Comparison of ENCODE assay signal across 8 cellular contexts in the genomic region with DNA sequence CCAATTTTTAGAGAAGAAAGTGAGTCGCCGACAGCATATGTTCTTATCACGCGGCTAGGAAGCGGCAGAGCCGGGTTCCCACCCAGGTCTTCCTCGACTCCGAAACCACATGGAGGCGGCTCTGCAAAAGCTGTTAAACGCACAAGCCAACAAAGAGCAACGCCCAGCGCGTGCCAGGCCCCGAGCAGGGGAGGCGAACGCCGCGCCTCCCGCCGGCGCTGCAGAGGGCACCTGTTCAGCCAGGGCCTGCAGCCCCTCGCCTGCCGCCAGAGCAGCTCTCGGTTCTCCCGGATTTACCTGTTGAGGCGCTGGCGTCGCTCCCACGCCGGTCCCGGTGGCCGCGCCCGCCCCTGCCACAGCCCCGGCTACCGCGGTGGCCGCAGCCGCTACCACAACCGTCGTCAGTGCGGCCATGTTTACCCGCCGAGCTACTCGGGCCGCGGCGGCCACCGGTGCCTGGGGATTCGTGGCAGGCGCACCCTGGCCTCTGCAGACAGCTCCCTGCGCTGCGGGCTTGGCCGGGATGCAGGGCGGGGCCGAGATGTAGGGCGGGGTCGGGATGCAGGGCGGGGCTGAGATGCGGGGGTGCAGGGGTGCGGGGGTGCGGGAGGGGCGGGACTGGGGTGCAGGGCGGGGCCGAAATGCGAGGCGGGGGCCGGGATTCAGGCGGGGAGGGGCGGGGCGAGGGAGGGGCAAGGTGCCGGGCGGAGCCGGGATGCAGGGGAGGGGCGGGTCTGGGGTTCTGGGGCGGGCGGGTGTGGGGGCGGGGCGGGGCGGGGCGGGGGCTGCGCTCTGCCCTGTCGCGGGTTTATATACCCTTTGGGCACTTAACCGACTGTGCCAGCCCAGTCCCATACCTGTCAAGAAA. TPM values are rescaled to one million over a fixed set of nuclear protein-coding genes. Genes with fewer than 3 reads are reported as not detected.
DNase-seq lines count a peak whose midpoint lies in the region; ATAC-seq and TF ChIP-seq lines count a peak whose summit lies in the region.

TSS of gene CCDC112 (minus strand) at position 525 of the 868 bp plus-strand sequence. CDS start at position 414, 111 bp downstream.

- no peak within 1 kb of the TSS for H2BK12ac ChIP-seq in trophoblast cell (ENCODE audit: low read length)

- H2BK5ac ChIP-seq in trophoblast cell (ENCODE audit: low read depth, low read length, poor library complexity) = no peak within 1 kb of the TSS

- H3K79me1 ChIP-seq in trophoblast cell (ENCODE audit: low read length) = no peaks in the 10 kb centered on the region

- H3K4ac ChIP-seq in trophoblast cell (ENCODE audit: low read depth, low read length) = no peak within 1 kb of the TSS

- no peak within 1 kb of the TSS for H2AK5ac ChIP-seq in trophoblast cell (ENCODE audit: low read length)

- H4K8ac ChIP-seq in trophoblast cell (ENCODE audit: low read depth, low read length) = peak within 1 kb of the TSS; percentile 40

- 0 out of 2 replicates have a peak, but pooled peaks cover 6% of the 10 kb centered on the region for H3K4me1 ChIP-seq in ES-I3 (ENCODE audit: insufficient read depth, low read length)
- H3K4me1 ChIP-seq in GM23338 (ENCODE audit: insufficient read depth) = peaks cover 14% of the 10 kb centered on the region
- peaks cover 13% of the 10 kb centered on the region for H3K4me1 ChIP-seq in Karpas-422 (ENCODE audit: low read length)
- peaks cover 0 to 4% of the 10 kb centered on the region in 2 experiments; a peak in 2 of 4 replicates for H3K4me1 ChIP-seq in SK-N-SH (ENCODE audit: control insufficient read depth in 1 of 2, insufficient read depth in 2 of 2, low read depth in 1 of 2, low read length in 1 of 2)
- H3K4me1 ChIP-seq in cardiac muscle cell (ENCODE audit: low read depth) = no peaks in the 10 kb centered on the region
- H3K4me1 ChIP-seq in trophoblast cell (ENCODE audit: control insufficient read depth in 1 of 2, insufficient read depth in 2 of 2, low read length in 2 of 2) = peaks cover 4% of the 10 kb centered on the region in 2 experiments
- peaks cover 0 to 14% (median 5%) of the 10 kb centered on the region in 4 donors for H3K4me1 ChIP-seq in tibial nerve

- TF ChIP-seq POLR2A in tibial nerve (IDR thresholded peaks at IDR 0.05) = peak in 1 of 2 donors; percentile 50

- H3K14ac ChIP-seq in trophoblast cell (ENCODE audit: low read length) = peak within 1 kb of the TSS; percentile 23

- H3K4me3 ChIP-seq in GM23338 = peak within 1 kb of the TSS; percentile 99
- H3K4me3 ChIP-seq in Karpas-422 (ENCODE audit: low read length) = peak within 1 kb of the TSS; percentile 81
- peak within 1 kb of the TSS; percentile 79 to 88 for H3K4me3 ChIP-seq in SK-N-SH (ENCODE audit: low read depth in 2 of 2, low read length in 1 of 2)
- peak within 1 kb of the TSS; percentile 66 for H3K4me3 ChIP-seq in cardiac muscle cell
- H3K4me3 ChIP-seq in trophoblast cell (ENCODE audit: low read depth, low read length) = peak within 1 kb of the TSS; percentile 88
- H3K4me3 ChIP-seq in tibial nerve = peak within 1 kb of the TSS; percentile 68 to 96 (median 79)

- CTCF ChIA-PET in SK-N-SH (lab: Yijun Ruan, JAX) = interaction anchor here (0.7 to 3.5 kb wide), 6 partner anchors 10 to 290 kb away, joined by 3 to 20 read pairs (median 3); partner anchors contain the start of gene PGGT1B

- no peaks in the 10 kb centered on the region for H3K9me3 ChIP-seq in ES-I3 (ENCODE audit: control insufficient read depth, insufficient read depth, low read length)
- peaks cover 6% of the 10 kb centered on the region for H3K9me3 ChIP-seq in Karpas-422 (ENCODE audit: low read length)
- H3K9me3 ChIP-seq in SK-N-SH = no peaks in the 10 kb centered on the region
- no peaks in the 10 kb centered on the region for H3K9me3 ChIP-seq in cardiac muscle cell (ENCODE audit: low read depth)
- no peaks in the 10 kb centered on the region for H3K9me3 ChIP-seq in trophoblast cell (ENCODE audit: insufficient read depth, low read depth, low read length)
- peaks cover 0 to 13% (median 0%) of the 10 kb centered on the region in 4 donors for H3K9me3 ChIP-seq in tibial nerve

- peak within 1 kb of the TSS; percentile 16 for H4K12ac ChIP-seq in trophoblast cell (ENCODE audit: low read depth, low read length)

- H3K79me2 ChIP-seq in GM23338 (replicated peaks; ENCODE audit: insufficient read depth) (peaks cover 46% of the 10 kb centered on the region), Karpas-422 (ENCODE audit: low read length) (no peaks in the 10 kb centered on the region), SK-N-SH (ENCODE audit: insufficient read depth) (peaks cover 32% of the 10 kb centered on the region), trophoblast cell (ENCODE audit: control insufficient read depth, insufficient read depth, low read length, poor library complexity) (no peaks in the 10 kb centered on the region)

- POLR2A ChIA-PET in SK-N-SH (lab: Yijun Ruan, JAX) = interaction anchor here (0.6 to 2.0 kb wide), 5 partner anchors 31 to 942 kb away, joined by 3 to 9 read pairs (median 3); partner anchors contain the start of gene FEM1C

- H3K9ac ChIP-seq in ES-I3 (ENCODE audit: low read depth, low read length) = peak within 1 kb of the TSS; percentile 98
- peak within 1 kb of the TSS; percentile 70 for H3K9ac ChIP-seq in Karpas-422 (ENCODE audit: low read length)
- peak within 1 kb of the TSS; percentile 69; the same call in 1 of the 2 replicates for H3K9ac ChIP-seq in SK-N-SH
- H3K9ac ChIP-seq in trophoblast cell (ENCODE audit: low read length) = peak within 1 kb of the TSS; percentile 11

- H3K36me3 Mint-ChIP-seq in GM23338 (ENCODE audit: low read depth) = peaks cover 9% of the 10 kb centered on the region
- peaks cover 0 to 6% of the 10 kb centered on the region in 2 donors for H3K36me3 Mint-ChIP-seq in activated naive CD4-positive, alpha-beta T cell treated with anti-CD3 and anti-CD28 coated beads, Interleukin-2, amount 50 U/mL, for 72 hours

- H3K4me2 ChIP-seq in GM23338 (peak within 1 kb of the TSS; percentile 99), Karpas-422 (ENCODE audit: low read depth, low read length, poor library complexity, severe bottlenecking) (peak within 1 kb of the TSS; percentile 90), SK-N-SH (peak within 1 kb of the TSS; percentile 85), trophoblast cell (ENCODE audit: low read length) (peak within 1 kb of the TSS; percentile 99)

- 2% methylated on average over 26 of the region's 85 CpGs for WGBS in SK-N-SH (ENCODE audit: low lambda C conversion rate)
- WGBS in trophoblast cell (ENCODE audit: extremely low coverage, insufficient coverage, insufficient read length) = no CpG with 5 or more reads among the region's 85 CpGs
- 1% methylated on average over 16 to 21 of the region's 85 CpGs for WGBS in tibial nerve, 2 donors

- no peak for TF ChIP-seq CTCF in GM23338 (conservative IDR thresholded peaks at IDR 0.05; ENCODE audit: low read depth in 2 of 2)
- TF ChIP-seq CTCF in SK-N-SH (IDR thresholded peaks at IDR 0.05) = no peak
- TF ChIP-seq CTCF in cardiac muscle cell (IDR thresholded peaks at IDR 0.05; ENCODE audit: low read depth, low read length) = no peak
- TF ChIP-seq CTCF in tibial nerve (IDR thresholded peaks at IDR 0.05) = no peak

- no peak within 1 kb of the TSS for H4K91ac ChIP-seq in trophoblast cell (ENCODE audit: low read depth, low read length)

- H3F3A ChIP-seq in GM23338 (replicated peaks; ENCODE audit: low read depth) = no peaks in the 10 kb centered on the region
- peaks cover 9% of the 10 kb centered on the region for H3F3A ChIP-seq in SK-N-SH (replicated peaks; ENCODE audit: insufficient read depth)

- DNase-seq in GM23338 (ENCODE audit: low spot score) (peak; percentile 86), Karpas-422 (peak; percentile 90), SK-N-SH (peak; percentile 98), cardiac muscle cell (ENCODE audit: low read depth in 1 of 2, low spot score in 1 of 2) (peak; percentile 84 to 85), trophoblast cell (peak; percentile 44 to 69), tibial nerve (ENCODE audit: low spot score in 2 of 2) (peak; percentile 37 to 48)
- DNase-seq in activated naive CD4-positive, alpha-beta T cell treated with anti-CD3 and anti-CD28 coated beads, Interleukin-2, amount 50 U/mL, for 72 hours (ENCODE audit: low spot score in 2 of 2) = peak; percentile 65 to 76

- no peak for TF ChIP-seq RAD21 in SK-N-SH (IDR thresholded peaks at IDR 0.05; ENCODE audit: low read length)

- H3K4me1 Mint-ChIP-seq in GM23338 = peaks cover 10% of the 10 kb centered on the region

- no peaks in the 10 kb centered on the region for H3K9me3 Mint-ChIP-seq in GM23338
- H3K9me3 Mint-ChIP-seq in activated naive CD4-positive, alpha-beta T cell treated with anti-CD3 and anti-CD28 coated beads, Interleukin-2, amount 50 U/mL, for 72 hours = peaks cover 3 to 6% of the 10 kb centered on the region in 2 donors

- H3K9me2 ChIP-seq in GM23338 (ENCODE audit: insufficient read depth) (0 out of 2 replicates have a peak, but pooled peaks cover 3% of the 10 kb centered on the region), Karpas-422 (replicated peaks; ENCODE audit: insufficient read depth, low read length) (no peaks in the 10 kb centered on the region), SK-N-SH (no peaks in the 10 kb centered on the region)

- H3K27me3 ChIP-seq in GM23338 (ENCODE audit: insufficient read depth) (no peaks in the 10 kb centered on the region), Karpas-422 (ENCODE audit: low read length) (no peaks in the 10 kb centered on the region), SK-N-SH (ENCODE audit: insufficient read depth) (no peaks in the 10 kb centered on the region), cardiac muscle cell (no peaks in the 10 kb centered on the region), trophoblast cell (ENCODE audit: insufficient read depth, low read length) (no peaks in the 10 kb centered on the region), tibial nerve (no peaks in the 10 kb centered on the region)

- peaks cover 5% of the 10 kb centered on the region for H3K27me3 Mint-ChIP-seq in GM23338 (ENCODE audit: insufficient read depth, low read depth, poor library complexity)

- H3K23ac ChIP-seq in trophoblast cell (ENCODE audit: low read length) = no peak within 1 kb of the TSS

- H4K20me1 ChIP-seq in GM23338 (replicated peaks; ENCODE audit: insufficient read depth) (peaks cover 15% of the 10 kb centered on the region), Karpas-422 (ENCODE audit: insufficient read depth, low read depth, low read length) (no peaks in the 10 kb centered on the region), SK-N-SH (ENCODE audit: insufficient read depth) (no peaks in the 10 kb centered on the region)

- no peak within 1 kb of the TSS for H2BK120ac ChIP-seq in trophoblast cell (ENCODE audit: insufficient read depth, low read length, poor library complexity)

- H3K27ac ChIP-seq in GM23338 (ENCODE audit: low read depth) = peak within 1 kb of the TSS; percentile 86; the same call in 1 of the 2 replicates
- no peak within 1 kb of the TSS for H3K27ac ChIP-seq in Karpas-422 (ENCODE audit: low read length)
- H3K27ac ChIP-seq in SK-N-SH (ENCODE audit: low read depth in 2 of 2, low read length in 1 of 2) = peak within 1 kb of the TSS; percentile 17 to 83; a peak in 3 of 4 replicates
- H3K27ac ChIP-seq in cardiac muscle cell = peak within 1 kb of the TSS; percentile 66
- no peak within 1 kb of the TSS for H3K27ac ChIP-seq in trophoblast cell (ENCODE audit: low read depth, low read length)
- H3K27ac ChIP-seq in tibial nerve = peak within 1 kb of the TSS in 3 of 4 donors; percentile 14 to 83 (median 76)

- ATAC-seq in GM23338 = peak; percentile 95
- peak; percentile 90 to 93 for ATAC-seq in activated naive CD4-positive, alpha-beta T cell treated with anti-CD3 and anti-CD28 coated beads, Interleukin-2, amount 50 U/mL, for 72 hours

- H3K36me3 ChIP-seq in ES-I3 (ENCODE audit: insufficient read depth, low read length) = no peaks in the 10 kb centered on the region
- H3K36me3 ChIP-seq in GM23338 (ENCODE audit: insufficient read depth) = no peaks in the 10 kb centered on the region; the same call in 1 of the 2 replicates
- no peaks in the 10 kb centered on the region for H3K36me3 ChIP-seq in Karpas-422 (ENCODE audit: insufficient read depth, low read length)
- peaks cover 0 to 10% of the 10 kb centered on the region in 2 experiments for H3K36me3 ChIP-seq in SK-N-SH (replicated peaks in 1 of 2; ENCODE audit: control insufficient read depth in 1 of 2, insufficient read depth in 2 of 2, low read length in 1 of 2)
- H3K36me3 ChIP-seq in cardiac muscle cell = no peaks in the 10 kb centered on the region
- no peaks in the 10 kb centered on the region for H3K36me3 ChIP-seq in trophoblast cell (ENCODE audit: control insufficient read depth in 1 of 2, insufficient read depth in 2 of 2, low read length in 2 of 2)
- H3K36me3 ChIP-seq in tibial nerve = peaks cover 0 to 4% (median 0%) of the 10 kb centered on the region in 3 donors

- peak within 1 kb of the TSS; percentile 97 for H3K4me3 Mint-ChIP-seq in GM23338

- H3K18ac ChIP-seq in trophoblast cell (ENCODE audit: low read length) = no peak within 1 kb of the TSS

- TF ChIP-seq EP300 in SK-N-SH (IDR thresholded peaks at IDR 0.05; ENCODE audit: borderline replicate concordance in 1 of 2, low read depth in 1 of 2, low read length in 1 of 2) (no peak), tibial nerve (IDR thresholded peaks at IDR 0.05) (peak in 1 of 2 donors; percentile 66)

- H3K27ac Mint-ChIP-seq in GM23338 = peak within 1 kb of the TSS; percentile 94
- H3K27ac Mint-ChIP-seq in activated naive CD4-positive, alpha-beta T cell treated with anti-CD3 and anti-CD28 coated beads, Interleukin-2, amount 50 U/mL, for 72 hours = no peak within 1 kb of the TSS

- H2AFZ ChIP-seq in GM23338 = peak within 1 kb of the TSS; percentile 98
- H2AFZ ChIP-seq in Karpas-422 (ENCODE audit: low read length) = peak within 1 kb of the TSS; percentile 92
- peak within 1 kb of the TSS; percentile 89 for H2AFZ ChIP-seq in SK-N-SH (ENCODE audit: low read depth)
- H2AFZ ChIP-seq in trophoblast cell (ENCODE audit: insufficient read depth, low read length, poor library complexity) = peak within 1 kb of the TSS; percentile 48

RNA-seq across cellular contexts. Expression of gene CCDC112, which starts in this region (rescaled TPM):
- 12.2 and 18.1 TPM in 2 replicates for total RNA-seq in GM23338 (2014; rRNA removed; shearing (Covaris generic))
- 38.7 and 48.2 TPM in 2 replicates for polyA plus RNA-seq in GM23338 (2016; fragmentation: Nextera tagmentation; extraction: Ambion mirVana)
- 8.0 and 13.0 TPM in 2 replicates for total RNA-seq in Karpas-422 (2014; rRNA removed; shearing (Covaris generic); ENCODE audit: low replicate concordance)
- polyA plus RNA-seq in SK-N-SH (2012; rRNA removed) = 2.3 and 2.4 TPM in 2 replicates
- 2.9 and 4.3 TPM in 2 replicates for polyA plus RNA-seq in SK-N-SH (2012; cell fraction: cytosol; rRNA removed)
- polyA plus RNA-seq in SK-N-SH (2012; cell fraction: nucleus; rRNA removed) = 1.9 and 2.3 TPM in 2 replicates
- 1 to 10 TPM; 1.8 to 2.0 TPM for total RNA-seq in activated naive CD4-positive, alpha-beta T cell treated with anti-CD3 and anti-CD28 coated beads, Interleukin-2, amount 50 U/mL, for 72 hours
- total RNA-seq in cardiac muscle cell = 6.1 and 8.1 TPM in 2 replicates
- polyA plus RNA-seq in cardiac muscle cell = 10.9 and 11.5 TPM in 2 replicates
- 2.6 and 3.1 TPM in 2 replicates for polyA plus RNA-seq in trophoblast cell (2013)
- total RNA-seq in tibial nerve = 10 to 100 TPM in 3 of 4 donors, 1 to 10 TPM in 1; 5.7 to 15.0 (median 13.8) TPM

Comparison
In these comparisons a context has a peak if more than half of its experiments do, and no peak if none do; other contexts are left out.
1. H3K9ac ChIP-seq: peak in every context shown above with its lines; median percentile 98 in ES-I3; 70 in Karpas-422; 69 in SK-N-SH; 11 in trophoblast cell.
2. DNase-seq: peak in every context shown above with its lines; median percentile 98 in SK-N-SH; 90 in Karpas-422; 86 in GM23338; 84 in cardiac muscle cell; 70 in activated naive CD4-positive, alpha-beta T cell treated with anti-CD3 and anti-CD28 coated beads, Interleukin-2, amount 50 U/mL, for 72 hours; 56 in trophoblast cell; 42 in tibial nerve.
3. H2AFZ ChIP-seq: peak in every context shown above with its lines; median percentile 98 in GM23338; 92 in Karpas-422; 89 in SK-N-SH; 48 in trophoblast cell.
4. H3K27ac ChIP-seq: peak in GM23338 (single experiment), SK-N-SH (2 of 2), cardiac muscle cell (single experiment) and tibial nerve (3 of 4); none in Karpas-422 (single experiment) and trophoblast cell (single experiment).
5. Peak in every context shown above with its lines, with median percentiles within 50 percentile points of each other: H3K4me2 ChIP-seq and H3K4me3 ChIP-seq.